ENCODE assay signal across 12 cellular contexts in genomic region chr10:103852189-103852711, GRCh38. TPM values are rescaled to one million over a fixed set of nuclear protein-coding genes. Genes with fewer than 3 reads are reported as not detected.
DNase-seq lines count a peak whose midpoint lies in the region; ATAC-seq and TF ChIP-seq lines count a peak whose summit lies in the region.
"Had no signal": no experiment of that assay in that cellular context is flagged by ENCODE, and none has a peak within 500 bp of the region (broad histone marks: within the 10 kb centered on the region; RNA-seq: fewer than 3 reads in every experiment).

No MANE protein-coding gene starts in this region.

- no peak overlapping the region for H3T11ph ChIP-seq in H9 (ENCODE audit: low read length)

- peaks cover 16% of the 10 kb centered on the region for H3K23me2 ChIP-seq in H9 (ENCODE audit: insufficient read length, low read depth, low read length, poor library complexity, severe bottlenecking)

- H2BK5ac ChIP-seq in H9 (ENCODE audit: insufficient read length, low read length), result no peak overlapping the region

- no peak overlapping the region for H3K4me3 Mint-ChIP-seq in H9
- H3K4me3 Mint-ChIP-seq: T-helper 1 cell treated with Interleukin-12 subunit alpha and Interleukin-12 subunit beta and Interleukin-4 antibody, amounts not matched to agents 30 μg/mL and 1 μg/mL, for 36 hours had no signal

- no peaks in the 10 kb centered on the region; a peak in 1 of 7 replicates for H3K36me3 Mint-ChIP-seq in H9 (ENCODE audit: insufficient read depth in 1 of 3, low read depth in 3 of 3)

- H3F3A ChIP-seq in neural cell (ENCODE audit: insufficient read depth, low read length, poor library complexity, severe bottlenecking), result no peaks in the 10 kb centered on the region

- no peak overlapping the region for H4K91ac ChIP-seq in H9 (ENCODE audit: insufficient read length, low read depth, low read length)

- H3K79me1 ChIP-seq in H9 (ENCODE audit: insufficient read depth, low read depth, low read length, poor library complexity, severe bottlenecking), result no peaks in the 10 kb centered on the region

- H3K23ac ChIP-seq in H9 (ENCODE audit: insufficient read length, low read depth, low read length), result no peak overlapping the region

- H3K36me3 ChIP-seq in Panc1 (ENCODE audit: control insufficient read depth, insufficient read depth, low read length) (no peaks in the 10 kb centered on the region), neural cell (ENCODE audit: insufficient read depth, low read length) (no peaks in the 10 kb centered on the region)
- H3K36me3 ChIP-seq: HAP-1 had no signal

- H3K27ac ChIP-seq in Panc1 (ENCODE audit: low read length) (no peak overlapping the region; the same call in 1 of the 2 replicates), neural cell (ENCODE audit: low read length) (no peak overlapping the region), H9 (ENCODE audit: insufficient read length, low read depth, low read length) (no peak overlapping the region)

- POLR2A ChIA-PET in Panc1 (lab: Charles Lee), result no interaction called here

- no CpG with 5 or more reads among the region's 11 CpGs for WGBS in H9 (ENCODE audit: extremely low coverage, insufficient read length, low lambda C conversion rate)

- no peaks in the 10 kb centered on the region for H3K9me3 ChIP-seq in Panc1 (ENCODE audit: control insufficient read depth, insufficient read depth, low read depth, low read length)
- no peaks in the 10 kb centered on the region for H3K9me3 ChIP-seq in neural cell (ENCODE audit: low read length)
- H3K9me3 ChIP-seq in H9 (ENCODE audit: control insufficient read depth, low read depth, low read length), result no peaks in the 10 kb centered on the region
- H3K9me3 ChIP-seq: HAP-1, mucosa of descending colon had no signal

- peaks cover 47% of the 10 kb centered on the region for H3K27me3 Mint-ChIP-seq in H9 (ENCODE audit: low read depth)

- H3K4me2 ChIP-seq in neural cell (ENCODE audit: low read length) (no peak overlapping the region), H9 (ENCODE audit: insufficient read depth, insufficient read length, low read length) (no peak overlapping the region)

- no peak overlapping the region for H3K56ac ChIP-seq in H9 (ENCODE audit: insufficient read length, low read depth, low read length)

- no peak overlapping the region for H2BK20ac ChIP-seq in H9 (ENCODE audit: low read depth, low read length, poor library complexity, severe bottlenecking)

- no peak overlapping the region for H2BK120ac ChIP-seq in H9 (ENCODE audit: low read depth, low read length, poor library complexity, severe bottlenecking)

- no peak overlapping the region for H3K18ac ChIP-seq in H9 (ENCODE audit: insufficient read length, low read depth, low read length)

- H4K20me1 ChIP-seq in neural cell (ENCODE audit: insufficient read depth) (no peaks in the 10 kb centered on the region), H9 (ENCODE audit: control insufficient read depth, insufficient read depth, insufficient read length) (no peaks in the 10 kb centered on the region)

- intact Hi-C loops in Panc1 (cut with micrococcal nuclease; ENCODE audit: unreplicated experiment), result loop anchor here (10.0 kb wide), 1 partner anchor 87 kb away; no protein-coding TSS in a partner anchor

- in situ Hi-C loops in Panc1 (cut with HindIII; ENCODE audit: low pct_unique_long_range_greater_than_20kb, low sequenced_read_pairs), result no loop called here

- DNase-seq in AG08395 (ENCODE audit: low spot score), result peak; percentile 71
- no peak for DNase-seq in Panc1 (ENCODE audit: low read depth, low spot score)
- peak; percentile 83 for DNase-seq in fibroblast of the aortic adventitia (ENCODE audit: low read depth)
- no peak for DNase-seq in activated T-cell treated with anti-CD3 and anti-CD28 coated beads for 4 hours
- no peak for DNase-seq in activated CD8-positive, alpha-beta memory T cell treated with anti-CD3 and anti-CD28 coated beads, Interleukin-2, amount 50 U/mL, for 4 hours
- no peak for DNase-seq in DMS153 (lab: John Stamatoyannopoulos, UW)
- no peak for DNase-seq in H9
- DNase-seq: mucosa of descending colon, NCI-H748 treated with DMSO at 0.1 percent for 48 hours had no signal

- CTCF ChIA-PET in Panc1 (lab: Charles Lee), result interaction anchor here (1.0 kb wide), 1 partner anchor 140 kb away, joined by 4 read pairs; no protein-coding TSS in a partner anchor

- H2BK12ac ChIP-seq in H9 (ENCODE audit: insufficient read length, low read depth, low read length), result no peak overlapping the region

- no peak overlapping the region for H3K4ac ChIP-seq in H9 (ENCODE audit: low read depth, low read length)

- H3K9ac ChIP-seq in neural cell (ENCODE audit: low read length) (no peak overlapping the region), H9 (ENCODE audit: extremely low read depth, insufficient read length, low read length) (no peak overlapping the region)

- no peak for TF ChIP-seq RAD21 in neural cell (conservative IDR thresholded peaks at IDR 0.05)

- H3K9me3 Mint-ChIP-seq in H9, result no peaks in the 10 kb centered on the region; a peak in 2 of 5 replicates
- H3K9me3 Mint-ChIP-seq: T-helper 1 cell treated with Interleukin-12 subunit alpha and Interleukin-12 subunit beta and Interleukin-4 antibody, amounts not matched to agents 30 μg/mL and 1 μg/mL, for 36 hours had no signal

- H4K8ac ChIP-seq in H9 (replicated peaks; ENCODE audit: insufficient read length, low read depth, low read length), result no peak overlapping the region

- H2AFZ ChIP-seq in neural cell (ENCODE audit: low read depth, low read length), result no peak overlapping the region
- no peak overlapping the region for H2AFZ ChIP-seq in H9 (ENCODE audit: low read length)

- H3K4me1 ChIP-seq in Panc1 (ENCODE audit: control insufficient read depth, insufficient read depth, low read length) (peaks cover 43% of the 10 kb centered on the region), H9 (ENCODE audit: insufficient read depth, low read length) (no peaks in the 10 kb centered on the region)

- H3K27ac Mint-ChIP-seq in H9, result no peak overlapping the region
- H3K27ac Mint-ChIP-seq: T-helper 1 cell treated with Interleukin-12 subunit alpha and Interleukin-12 subunit beta and Interleukin-4 antibody, amounts not matched to agents 30 μg/mL and 1 μg/mL, for 36 hours had no signal

- H3K27me3 ChIP-seq in Panc1 (ENCODE audit: control insufficient read depth, insufficient read depth, low read length), result no peaks in the 10 kb centered on the region
- no peaks in the 10 kb centered on the region for H3K27me3 ChIP-seq in neural cell (ENCODE audit: insufficient read depth, low read depth, low read length)
- peaks cover 2% of the 10 kb centered on the region; the same call in 1 of the 2 replicates for H3K27me3 ChIP-seq in H9 (ENCODE audit: insufficient read depth, low read length)

- no peak overlapping the region for H3K4me3 ChIP-seq in Panc1 (ENCODE audit: low read depth in 2 of 2, low read length in 2 of 2)
- no peak overlapping the region for H3K4me3 ChIP-seq in fibroblast of the aortic adventitia (ENCODE audit: low read depth, low read length)
- H3K4me3 ChIP-seq in neural cell (ENCODE audit: low read length), result peak overlapping the region; percentile 92
- H3K4me3 ChIP-seq: HAP-1, mucosa of descending colon had no signal

- H3K14ac ChIP-seq in H9 (ENCODE audit: insufficient read depth, low read length), result no peak overlapping the region

- TF ChIP-seq EP300 in neural cell (conservative IDR thresholded peaks at IDR 0.05; ENCODE audit: poor library complexity, severe bottlenecking), result no peak

- no peak overlapping the region for H2AK5ac ChIP-seq in H9 (ENCODE audit: insufficient read length, low read length)

- TF ChIP-seq CTCF in Panc1 (IDR thresholded peaks at IDR 0.05), result no peak
- no peak for TF ChIP-seq CTCF in fibroblast of the aortic adventitia (IDR thresholded peaks at IDR 0.05; ENCODE audit: insufficient read depth, low read length)
- no peak for TF ChIP-seq CTCF in neural cell (IDR thresholded peaks at IDR 0.05; ENCODE audit: poor library complexity, severe bottlenecking)
- TF ChIP-seq CTCF in H9 (conservative IDR thresholded peaks at IDR 0.05), result no peak

- peaks cover 14% of the 10 kb centered on the region for H3K79me2 ChIP-seq in neural cell (replicated peaks; ENCODE audit: insufficient read depth, low read length)
- no peaks in the 10 kb centered on the region for H3K79me2 ChIP-seq in H9 (ENCODE audit: insufficient read depth, low read length)

- no peak overlapping the region for H4K5ac ChIP-seq in H9 (ENCODE audit: insufficient read length, low read depth, low read length)

- H3K9me2 ChIP-seq in neural cell (ENCODE audit: insufficient read depth, low read length), result no peaks in the 10 kb centered on the region

- H3K4me1 Mint-ChIP-seq in H9, result peaks cover 23 to 35% of the 10 kb centered on the region in 2 experiments

- peak; percentile 6 for ATAC-seq in Panc1
- ATAC-seq: mucosa of descending colon had no signal

- no peak overlapping the region for H2BK15ac ChIP-seq in H9 (ENCODE audit: low read depth, low read length)

- no TSS peak for BruUV-seq in Panc1 (replicated peaks; lab: Mats Ljungman, UMichigan)

TF ChIP-seq in neural cell, 6 proteins besides CTCF, POLR2A, EP300 and RAD21:
- TF ChIP-seq MXI1 (conservative IDR thresholded peaks at IDR 0.05; ENCODE audit: poor library complexity, severe bottlenecking) (no peak), SMC3 (conservative IDR thresholded peaks at IDR 0.05; ENCODE audit: poor library complexity) (no peak), TAF1 (IDR thresholded peaks at IDR 0.05; ENCODE audit: low read depth) (no peak)

RNA-seq across cellular contexts. Expression of gene SH3PXD2A, which starts 3.1 kb away (rescaled TPM):
- total RNA-seq in Panc1 (2021; ENCODE audit: unreplicated experiment) (5.7 TPM), fibroblast of the aortic adventitia (ENCODE audit: low replicate concordance) (15.8 and 20.4 TPM in 2 replicates), H9 (2021) (4.5 and 4.7 TPM in 2 replicates)
- polyA plus RNA-seq in Panc1 (2012; ENCODE audit: insufficient read length), result 5.5 TPM
- 5.2 and 8.0 TPM in 2 replicates for polyA plus RNA-seq in neural cell
- 11.2 and 12.6 TPM in 2 replicates for polyA minus RNA-seq in neural cell

Comparison
In these comparisons a context has a peak if more than half of its experiments do, and no peak if none do; other contexts are left out.
1. DNase-seq: peak in AG08395 (single experiment) and fibroblast of the aortic adventitia (single experiment); none in Panc1 (single experiment), activated T-cell treated with anti-CD3 and anti-CD28 coated beads for 4 hours (single experiment), activated CD8-positive, alpha-beta memory T cell treated with anti-CD3 and anti-CD28 coated beads, Interleukin-2, amount 50 U/mL, for 4 hours (single experiment), DMS153 (single experiment) and H9 (single experiment).